In the genomic region with DNA sequence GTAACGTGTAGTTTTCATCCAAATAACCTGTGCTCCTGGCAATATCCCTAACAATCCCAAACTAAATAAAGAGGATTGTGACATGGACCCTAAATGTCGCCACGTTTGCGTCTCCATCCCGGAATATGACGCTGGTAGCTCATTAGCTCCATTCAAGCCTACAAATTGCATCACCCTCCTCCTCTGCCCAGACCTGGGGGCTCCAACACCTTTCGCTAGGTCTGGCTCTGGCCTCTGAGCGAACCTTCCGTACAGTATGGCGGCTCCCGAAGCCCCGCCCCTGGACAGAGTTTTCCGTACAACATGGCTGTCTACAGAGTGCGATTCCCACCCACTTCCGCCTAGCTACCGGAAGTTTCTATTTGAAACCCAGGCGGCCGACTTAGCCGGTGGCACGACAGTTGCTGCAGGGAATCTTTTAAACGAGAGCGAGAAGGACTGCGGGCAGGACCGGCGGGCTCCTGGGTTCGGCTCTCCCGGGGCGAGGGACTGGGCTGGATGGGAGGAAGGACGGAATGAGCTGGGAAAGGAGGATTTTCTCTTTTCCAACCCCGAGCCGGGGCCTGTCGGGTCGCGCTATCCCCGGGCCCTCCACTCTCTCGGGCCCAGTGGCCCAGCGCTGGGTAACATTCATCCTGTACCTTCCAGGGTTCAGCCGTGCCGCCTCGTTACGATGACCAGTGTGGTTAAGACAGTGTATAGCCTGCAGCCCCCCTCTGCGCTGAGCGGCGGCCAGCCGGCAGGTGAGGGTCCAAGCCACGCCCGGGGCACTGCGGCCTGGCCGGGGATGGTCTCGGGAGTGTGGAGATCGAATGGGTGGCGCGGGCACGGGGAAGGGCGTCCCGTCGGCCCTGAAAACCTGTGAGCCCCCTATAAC, we compare ENCODE assay signal across 8 cellular contexts. TPM values are rescaled to one million over a fixed set of nuclear protein-coding genes. Genes with fewer than 3 reads are reported as not detected.
DNase-seq lines count a peak whose midpoint lies in the region; ATAC-seq, FAIRE-seq and TF ChIP-seq lines count a peak whose summit lies in the region.

Gene KNSTRN (plus strand): TSS at position 142 of the 877 bp plus-strand sequence. CDS start 115 bp downstream, at position 257.

- H3K9me3 ChIP-seq in mammary epithelial cell (replicated peaks; ENCODE audit: insufficient read depth, low read length) (no peaks in the 10 kb centered on the region), small intestine (ENCODE audit: control insufficient read depth, low read depth) (no peaks in the 10 kb centered on the region)

- peak within 1 kb of the TSS; percentile 82 for H3K27ac ChIP-seq in VCaP
- H3K27ac ChIP-seq in mammary epithelial cell (ENCODE audit: insufficient read depth, low read depth, low read length): peak within 1 kb of the TSS; percentile 64
- H3K27ac ChIP-seq in small intestine (ENCODE audit: low read depth in 1 of 2, low read length in 1 of 2): peak within 1 kb of the TSS in 1 of 2 donors; percentile 28

- H4K20me1 ChIP-seq in mammary epithelial cell (ENCODE audit: insufficient read depth, low read length): no peaks in the 10 kb centered on the region

- TF ChIP-seq CTCF in AG04449 (IDR thresholded peaks at IDR 0.05; ENCODE audit: insufficient read depth, low read length, missing control alignments) (no peak), VCaP (conservative IDR thresholded peaks at IDR 0.05) (no peak), mammary epithelial cell (conservative IDR thresholded peaks at IDR 0.05 in 1 of 2, IDR thresholded peaks at IDR 0.05 in 1 of 2; ENCODE audit: extremely low read depth in 1 of 2, insufficient read depth in 1 of 2, low read depth in 1 of 2, low read length in 2 of 2) (no peak)

- peak within 1 kb of the TSS; percentile 91 for H2AFZ ChIP-seq in mammary epithelial cell (ENCODE audit: low read depth, low read length)

- H3K4me3 ChIP-seq in AG04449 (ENCODE audit: low read depth, low read length) (peak within 1 kb of the TSS; percentile 89), mammary epithelial cell (replicated peaks in 1 of 3; ENCODE audit: insufficient read depth in 1 of 3, low read depth in 2 of 3, low read length in 3 of 3) (peak within 1 kb of the TSS; percentile 63 to 90 (median 90)), small intestine (ENCODE audit: low read depth in 1 of 2, low read length in 2 of 2) (peak within 1 kb of the TSS; percentile 74 to 91)

- peaks cover 23% of the 10 kb centered on the region for H3K4me1 ChIP-seq in mammary epithelial cell (ENCODE audit: insufficient read depth, low read length)
- H3K4me1 ChIP-seq in small intestine (ENCODE audit: control insufficient read depth in 2 of 2, insufficient read depth in 1 of 2, low read depth in 1 of 2, low read length in 1 of 2): peaks cover 2% of the 10 kb centered on the region in 2 donors

- no peaks in the 10 kb centered on the region for H3K27me3 ChIP-seq in mammary epithelial cell (ENCODE audit: insufficient read depth, low read length)
- H3K27me3 ChIP-seq in small intestine (ENCODE audit: control insufficient read depth in 2 of 2, insufficient read depth in 2 of 2, low read length in 2 of 2): no peaks in the 10 kb centered on the region

- POLR2A ChIA-PET in AG04449 (lab: Yijun Ruan, JAX): interaction anchor here (0.6 to 0.8 kb wide), 2 partner anchors 15 to 313 kb away, joined by 3 to 4 read pairs; no protein-coding TSS in a partner anchor

- intact Hi-C loops in mammary epithelial cell (cut with micrococcal nuclease): no loop called here

- ATAC-seq in GM18907 (IDR thresholded peaks at IDR 0.05; ENCODE audit: unreplicated experiment) (peak; percentile 93), HG03139 (IDR thresholded peaks at IDR 0.05; ENCODE audit: unreplicated experiment) (peak; percentile 89)

- BruUV-seq in mammary epithelial cell (replicated peaks; lab: Mats Ljungman, UMichigan): TSS peak; percentile 60

- CTCF ChIA-PET in AG04449 (lab: Yijun Ruan, JAX) (interaction anchor here (0.7 to 3.6 kb wide), 9 partner anchors 11 to 108 kb away, joined by 3 to 29 read pairs (median 3); partner anchors contain the start of genes INAFM2 and IVD), mammary epithelial cell (lab: Charles Lee; ENCODE audit: low non-redundant PET) (no interaction called here)

- dilution Hi-C loops in mammary epithelial cell (cut with HindIII; ENCODE audit: low sequenced_read_pairs): no loop called here

- peaks cover 41% of the 10 kb centered on the region for H3K79me2 ChIP-seq in mammary epithelial cell (ENCODE audit: insufficient read depth, low read length)

- peak; percentile 67 for DNase-seq in AG04449 (ENCODE audit: low read depth, low spot score)
- DNase-seq in NCI-H2227 (lab: John Stamatoyannopoulos, UW; ENCODE audit: unreplicated experiment): peak; percentile 92
- peak; percentile 86 for DNase-seq in mammary epithelial cell
- peak; percentile 96 for DNase-seq in iPS-NIHi11 (ENCODE audit: low spot score)
- peak; percentile 95 for DNase-seq in small intestine

- peak within 1 kb of the TSS; percentile 82 for H3K9ac ChIP-seq in mammary epithelial cell (ENCODE audit: insufficient read depth, low read length)

- no peak for FAIRE-seq in small intestine (lab: Jason Lieb, UNC)

- H3K4me2 ChIP-seq in mammary epithelial cell (ENCODE audit: insufficient read depth, low read depth, low read length): peak within 1 kb of the TSS; percentile 90

- H3K36me3 ChIP-seq in mammary epithelial cell (ENCODE audit: insufficient read depth, low read length) (peaks cover 7% of the 10 kb centered on the region), small intestine (ENCODE audit: control insufficient read depth in 2 of 2, insufficient read depth in 2 of 2, low read length in 2 of 2) (no peaks in the 10 kb centered on the region)

- in situ Hi-C loops in mammary epithelial cell (cut with MboI; ENCODE audit: low sequenced_read_pairs in 2 of 2): no loop called here

- WGBS in mammary epithelial cell (ENCODE audit: low coverage, missing lambda C conversion rate): 10% methylated on average over 42 of the region's 57 CpGs
- 5 to 6% (median 5%) methylated on average over 55 to 57 of the region's 57 CpGs for WGBS in small intestine, 3 donors

RNA-seq across cellular contexts. Expression of gene KNSTRN, which starts in this region (rescaled TPM):
- total RNA-seq in mammary epithelial cell: 10 to 100 TPM; 19.3 to 49.7 TPM
- polyA plus RNA-seq in mammary epithelial cell (44.5 TPM), small intestine (10 to 100 TPM in 1 of 3 donors, 1 to 10 TPM in 2; 4.1 to 24.3 (median 5.6) TPM)
- 51.4 TPM for polyA minus RNA-seq in mammary epithelial cell
